ENCODE assay signal across 26 cellular contexts in genomic region chr11:103164093-103164796, GRCh38.
"Had no signal": no experiment of that assay in that cellular context is flagged by ENCODE, and none has a peak within 500 bp of the region (broad histone marks: within the 10 kb centered on the region; RNA-seq: fewer than 3 reads in every experiment).

No MANE protein-coding gene starts in this region.

- FAIRE-seq: bronchial epithelial cell, colon, endometrium, endothelial cell of umbilical vein had no signal

- H3K27ac ChIP-seq: ascending aorta, brain microvascular endothelial cell, epithelial cell of prostate, esophagus squamous epithelium, gastroesophageal sphincter had no signal

- H3K27me3 ChIP-seq: ascending aorta, brain microvascular endothelial cell, esophagus squamous epithelium, gastroesophageal sphincter had no signal

- DNase-seq: activated CD4-positive, alpha-beta memory T cell treated with anti-CD3 and anti-CD28 coated beads, Interleukin-2, amount 10 ng/mL, durations not matched to agents 7 days and 5 days; activated CD4-positive, alpha-beta T cell treated with anti-CD3 and anti-CD28 coated beads for 1 hour; activated CD4-positive, alpha-beta T cell treated with anti-CD3 and anti-CD28 coated beads for 4 hours; activated CD4-positive, alpha-beta T cell treated with anti-CD3 and anti-CD28 coated beads, Interleukin-2, amount 10 ng/mL, durations not matched to agents 7 days and 5 days; activated CD4-positive, alpha-beta T cell treated with anti-CD3 and anti-CD28 coated beads, Interleukin-2, amount 50 U/mL, for 4 hours; activated CD8-positive, alpha-beta memory T cell treated with anti-CD3 and anti-CD28 coated beads, Interleukin-2, amount 50 U/mL, for 48 hours; activated gamma-delta T cell; activated naive CD4-positive, alpha-beta T cell; activated naive CD4-positive, alpha-beta T cell treated with anti-CD3 and anti-CD28 coated beads, Interleukin-2, amount 10 ng/mL, durations not matched to agents 7 days and 5 days; activated naive CD8-positive, alpha-beta T cell treated with anti-CD3 and anti-CD28 coated beads, Interleukin-2, amount 10 ng/mL, durations not matched to agents 7 days and 5 days; activated T-cell treated with anti-CD3 and anti-CD28 coated beads for 4 hours; activated T-cell treated with anti-CD3 and anti-CD28 coated beads, Interleukin-2, amount 50 U/mL, for 24 hours; activated T-cell treated with anti-CD3 and anti-CD28 coated beads, Interleukin-2, amount 50 U/mL, for 72 hours; brain microvascular endothelial cell; effector CD8-positive, alpha-beta T cell; esophagus squamous epithelium; foreskin melanocyte; T-helper 2 cell had no signal

- H3K4me1 ChIP-seq: ascending aorta, esophagus squamous epithelium, gastroesophageal sphincter had no signal

- ATAC-seq: activated naive CD4-positive, alpha-beta T cell treated with anti-CD3 and anti-CD28 coated beads, Interleukin-2, amount 50 U/mL, for 72 hours; activated T-cell treated with anti-CD3 and anti-CD28 coated beads, Interleukin-2, amount 50 U/mL, for 72 hours; gastroesophageal sphincter had no signal

- H3K9me3 ChIP-seq: ascending aorta, esophagus squamous epithelium, gastroesophageal sphincter had no signal

- H3K4me3 ChIP-seq: ascending aorta, esophagus squamous epithelium, gastroesophageal sphincter had no signal
